ENCODE assay signal across 12 cellular contexts in the genomic region with DNA sequence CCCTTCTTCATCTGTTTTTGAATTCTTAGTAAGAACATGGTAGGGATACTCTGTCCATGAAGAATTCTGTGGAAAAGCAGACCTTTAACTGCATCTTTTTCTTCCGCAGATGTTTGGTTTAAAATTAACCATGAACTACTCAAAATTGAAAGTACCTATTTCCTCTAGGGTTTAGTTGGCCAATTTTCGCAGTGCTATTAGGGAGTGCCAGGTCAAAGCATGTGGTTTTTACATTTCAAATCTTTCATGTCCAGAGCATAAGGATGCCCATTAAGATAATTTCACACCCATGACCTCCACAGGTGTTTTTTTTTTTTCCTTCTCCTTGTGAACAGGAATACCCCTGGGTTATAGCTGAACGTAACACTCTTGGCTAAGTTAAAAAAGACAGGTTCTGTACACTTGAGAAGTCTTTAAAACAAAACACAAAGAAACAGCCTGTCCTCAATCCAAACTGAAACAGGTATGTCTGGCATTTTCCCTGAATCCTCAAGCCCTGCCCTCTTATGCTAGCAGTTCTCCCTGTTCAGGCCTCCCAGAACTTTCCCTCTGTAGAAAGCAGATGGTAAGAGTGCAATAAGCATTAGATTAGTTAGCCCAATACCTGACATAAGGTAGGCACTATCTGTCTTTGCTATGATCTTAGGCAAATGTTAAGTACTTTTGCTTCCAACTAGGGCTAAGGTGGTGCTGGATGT.
DNase-seq lines count a peak whose midpoint lies in the region; ATAC-seq and TF ChIP-seq lines count a peak whose summit lies in the region.
"Had no signal": no experiment of that assay in that cellular context is flagged by ENCODE, and none has a peak within 500 bp of the region (broad histone marks: within the 10 kb centered on the region; RNA-seq: fewer than 3 reads in every experiment).

No MANE protein-coding gene starts in this region.

- no peaks in the 10 kb centered on the region for H3K9me3 Mint-ChIP-seq in T-helper 2 cell treated with Interferon-gamma antibody and Interleukin-4, amounts not matched to agents 5 μg/mL and 100 μg/mL, for 36 hours

- no peak overlapping the region for H3K27ac Mint-ChIP-seq in T-helper 2 cell treated with Interferon-gamma antibody and Interleukin-4, amounts not matched to agents 5 μg/mL and 100 μg/mL, for 36 hours

- H3K36me3 ChIP-seq in gastrocnemius medialis, result no peaks in the 10 kb centered on the region
- peaks cover 4% of the 10 kb centered on the region for H3K36me3 ChIP-seq in suprapubic skin

- TF ChIP-seq CTCF in VCaP (conservative IDR thresholded peaks at IDR 0.05) (no peak), gastrocnemius medialis (IDR thresholded peaks at IDR 0.05 in 4 of 5, conservative IDR thresholded peaks at IDR 0.05 in 1 of 5) (no peak), suprapubic skin (IDR thresholded peaks at IDR 0.05) (no peak)

- H3K4me3 Mint-ChIP-seq in T-helper 2 cell treated with Interferon-gamma antibody and Interleukin-4, amounts not matched to agents 5 μg/mL and 100 μg/mL, for 36 hours, result no peak overlapping the region
- H3K4me3 Mint-ChIP-seq: activated CD8-positive, alpha-beta memory T cell treated with anti-CD3 and anti-CD28 coated beads, Interleukin-2, amount 10 ng/mL, durations not matched to agents 7 days and 5 days had no signal

- no peak overlapping the region for H3K4me3 ChIP-seq in gastrocnemius medialis
- H3K4me3 ChIP-seq in suprapubic skin, result no peak overlapping the region

- no peak for TF ChIP-seq POLR2A in gastrocnemius medialis (IDR thresholded peaks at IDR 0.05)
- TF ChIP-seq POLR2A in suprapubic skin (IDR thresholded peaks at IDR 0.05), result no peak

- in situ Hi-C loops in gastrocnemius medialis (cut with MboI; ENCODE audit: low sequenced_read_pairs in 4 of 4), result no loop called here

- DNase-seq in gastrocnemius medialis (no peak), HT-29 (ENCODE audit: low spot score) (no peak), suprapubic skin (ENCODE audit: low spot score in 2 of 2) (no peak), midbrain (lab: John Stamatoyannopoulos, UW) (no peak)
- DNase-seq in T-helper 2 cell treated with Interferon-gamma antibody and Interleukin-4, amounts not matched to agents 5 μg/mL and 100 μg/mL, for 36 hours (ENCODE audit: low spot score), result no peak
- DNase-seq: activated CD8-positive, alpha-beta memory T cell treated with anti-CD3 and anti-CD28 coated beads, Interleukin-2, amount 10 ng/mL, durations not matched to agents 7 days and 5 days; foreskin melanocyte; NCI-H226 had no signal

- ATAC-seq in GM18520 (IDR thresholded peaks at IDR 0.05; ENCODE audit: unreplicated experiment) (peak; percentile 48), GM21786 (IDR thresholded peaks at IDR 0.05; ENCODE audit: unreplicated experiment) (peak; percentile 60), gastrocnemius medialis (no peak)
- ATAC-seq: activated CD8-positive, alpha-beta memory T cell treated with anti-CD3 and anti-CD28 coated beads, Interleukin-2, amount 10 ng/mL, durations not matched to agents 7 days and 5 days; SK-N-SH treated with all-trans-retinoic acid at 6 μM for 48 hours had no signal

- H3K4me1 ChIP-seq in gastrocnemius medialis (peaks cover 0 to 16% of the 10 kb centered on the region in 2 donors), suprapubic skin (no peaks in the 10 kb centered on the region)

- peaks cover 41% of the 10 kb centered on the region for H3K36me3 Mint-ChIP-seq in T-helper 2 cell treated with Interferon-gamma antibody and Interleukin-4, amounts not matched to agents 5 μg/mL and 100 μg/mL, for 36 hours (ENCODE audit: low read depth)

- no peak for TF ChIP-seq EP300 in suprapubic skin (IDR thresholded peaks at IDR 0.05)

- peak overlapping the region; percentile 68; the same call in 1 of the 2 replicates for H3K27ac ChIP-seq in VCaP
- peak overlapping the region; percentile 5 to 45 (median 20) for H3K27ac ChIP-seq in gastrocnemius medialis
- H3K27ac ChIP-seq in suprapubic skin, result no peak overlapping the region

- no peaks in the 10 kb centered on the region for H3K27me3 Mint-ChIP-seq in T-helper 2 cell treated with Interferon-gamma antibody and Interleukin-4, amounts not matched to agents 5 μg/mL and 100 μg/mL, for 36 hours (ENCODE audit: low read depth)
- H3K27me3 Mint-ChIP-seq: activated CD8-positive, alpha-beta memory T cell treated with anti-CD3 and anti-CD28 coated beads, Interleukin-2, amount 10 ng/mL, durations not matched to agents 7 days and 5 days had no signal

- intact Hi-C loops in gastrocnemius medialis (cut with DNase I; ENCODE audit: low total_unique reads), result no loop called here

- H3K27me3 ChIP-seq in gastrocnemius medialis (no peaks in the 10 kb centered on the region), suprapubic skin (no peaks in the 10 kb centered on the region)

- no peaks in the 10 kb centered on the region for H3K9me3 ChIP-seq in gastrocnemius medialis
- no peaks in the 10 kb centered on the region for H3K9me3 ChIP-seq in suprapubic skin

- 83% methylated on average over 3 of the region's 3 CpGs for WGBS in suprapubic skin

- peaks cover 24% of the 10 kb centered on the region for H3K4me1 Mint-ChIP-seq in T-helper 2 cell treated with Interferon-gamma antibody and Interleukin-4, amounts not matched to agents 5 μg/mL and 100 μg/mL, for 36 hours (ENCODE audit: low read depth)

Comparison
In these comparisons a context has a peak if more than half of its experiments do, and no peak if none do; other contexts are left out.
1. ATAC-seq: peak in GM18520 (single experiment) and GM21786 (single experiment); none in gastrocnemius medialis (0 of 2).